ENCODE assay signal across 25 cellular contexts in genomic region chr4:2249526-2249991, GRCh38. TPM values are rescaled to one million over a fixed set of nuclear protein-coding genes. Genes with fewer than 3 reads are reported as not detected.
DNase-seq lines count a peak whose midpoint lies in the region; ATAC-seq, FAIRE-seq and TF ChIP-seq lines count a peak whose summit lies in the region.
"Had no signal": no experiment of that assay in that cellular context is flagged by ENCODE, and none has a peak within 500 bp of the region (broad histone marks: within the 10 kb centered on the region; RNA-seq: fewer than 3 reads in every experiment).

No MANE protein-coding gene starts in this region.

- TF ChIP-seq CTCF in activated CD8-positive, alpha-beta T cell treated with anti-CD3 and anti-CD28 coated beads for 36 hours (IDR thresholded peaks at IDR 0.05), result no peak
- TF ChIP-seq CTCF in GM12865 (IDR thresholded peaks at IDR 0.05; ENCODE audit: insufficient read depth, low read depth, low read length, missing control alignments), result no peak
- TF ChIP-seq CTCF in GM12878 (IDR thresholded peaks at IDR 0.05 in 2 of 3, conservative IDR thresholded peaks at IDR 0.05 in 1 of 3; ENCODE audit: control insufficient read depth in 2 of 3, extremely low read depth in 1 of 3, insufficient read depth in 1 of 3, low read depth in 3 of 3, low read length in 3 of 3), result no peak
- TF ChIP-seq CTCF in omental fat pad (IDR thresholded peaks at IDR 0.05), result no peak
- no peak for TF ChIP-seq CTCF in stomach (IDR thresholded peaks at IDR 0.05)

- in situ Hi-C loops in GM12878 (cut with MboI), result no loop called here

- no peaks in the 10 kb centered on the region for H3K9me3 Mint-ChIP-seq in activated CD8-positive, alpha-beta T cell treated with anti-CD3 and anti-CD28 coated beads, Interleukin-2, amount 10 ng/mL, durations not matched to agents 7 days and 5 days (ENCODE audit: insufficient read depth)
- no peaks in the 10 kb centered on the region for H3K9me3 Mint-ChIP-seq in activated CD8-positive, alpha-beta T cell treated with anti-CD3 and anti-CD28 coated beads for 36 hours
- H3K9me3 Mint-ChIP-seq in activated T-cell treated with anti-CD3 and anti-CD28 coated beads, Interleukin-2, amount 50 U/mL, for 72 hours, result no peaks in the 10 kb centered on the region

- H3K9me3 ChIP-seq in GM12878 (replicated peaks; ENCODE audit: control insufficient read depth, insufficient read depth, low read length) (no peaks in the 10 kb centered on the region), stomach (no peaks in the 10 kb centered on the region)
- H3K9me3 ChIP-seq: colonic mucosa, MG63, Peyer's patch, thoracic aorta had no signal

- peak; percentile 43; the same call in 1 of the 2 replicates for TF ChIP-seq POLR2A in GM12878 (IDR thresholded peaks at IDR 0.05; ENCODE audit: low read depth, low read length)
- TF ChIP-seq POLR2A in stomach (IDR thresholded peaks at IDR 0.05), result no peak

- no TSS peak for BruUV-seq in GM12878 (replicated peaks; lab: Mats Ljungman, UMichigan)

- no peaks in the 10 kb centered on the region for H3K27me3 Mint-ChIP-seq in activated CD8-positive, alpha-beta T cell treated with anti-CD3 and anti-CD28 coated beads, Interleukin-2, amount 10 ng/mL, durations not matched to agents 7 days and 5 days (ENCODE audit: low read depth)
- H3K27me3 Mint-ChIP-seq in activated CD8-positive, alpha-beta T cell treated with anti-CD3 and anti-CD28 coated beads for 36 hours, result no peaks in the 10 kb centered on the region
- no peaks in the 10 kb centered on the region for H3K27me3 Mint-ChIP-seq in activated T-cell treated with anti-CD3 and anti-CD28 coated beads, Interleukin-2, amount 50 U/mL, for 72 hours (ENCODE audit: low read depth)

- H3K27ac Mint-ChIP-seq in activated CD8-positive, alpha-beta T cell treated with anti-CD3 and anti-CD28 coated beads, Interleukin-2, amount 10 ng/mL, durations not matched to agents 7 days and 5 days, result no peak overlapping the region
- no peak overlapping the region for H3K27ac Mint-ChIP-seq in activated CD8-positive, alpha-beta T cell treated with anti-CD3 and anti-CD28 coated beads for 36 hours
- no peak overlapping the region for H3K27ac Mint-ChIP-seq in activated T-cell treated with anti-CD3 and anti-CD28 coated beads, Interleukin-2, amount 50 U/mL, for 72 hours
- H3K27ac Mint-ChIP-seq: GM23338 had no signal

- H3K9ac ChIP-seq in GM12878 (ENCODE audit: control insufficient read depth, insufficient read depth, low read length), result no peak overlapping the region

- H3K4me3 ChIP-seq in GM12865 (ENCODE audit: low read depth, low read length) (no peak overlapping the region), GM12878 (no peak overlapping the region), stomach (no peak overlapping the region)
- H3K4me3 ChIP-seq: colonic mucosa, GM23338, MG63, Peyer's patch, thoracic aorta had no signal

- H3K27ac ChIP-seq in GM12878 (ENCODE audit: control insufficient read depth, insufficient read depth) (no peak overlapping the region), stomach (no peak overlapping the region)
- H3K27ac ChIP-seq: colonic mucosa, Peyer's patch, thoracic aorta had no signal

- intact Hi-C loops in activated CD8-positive, alpha-beta T cell treated with anti-CD3 and anti-CD28 coated beads for 36 hours (cut with micrococcal nuclease), result no loop called here
- intact Hi-C loops in GM12878 (cut with micrococcal nuclease; ENCODE audit: unreplicated experiment), result no loop called here
- intact Hi-C loops in stomach (cut with DNase I; ENCODE audit: low total_unique reads), result loop anchor here (10.0 kb wide), 1 partner anchor 165 kb away; the partner anchor contains the start of genes CFAP99 and ZFYVE28

- H3K4me1 ChIP-seq in GM12878 (ENCODE audit: control insufficient read depth, insufficient read depth, low read length) (no peaks in the 10 kb centered on the region), stomach (peaks cover 0 to 24% (median 10%) of the 10 kb centered on the region in 4 donors)

- no peaks in the 10 kb centered on the region for H4K20me1 ChIP-seq in GM12878 (ENCODE audit: control insufficient read depth, insufficient read depth)

- H3K27me3 ChIP-seq in GM12878 (replicated peaks in 1 of 2; ENCODE audit: control insufficient read depth in 2 of 2, insufficient read depth in 2 of 2, low read length in 1 of 2) (no peaks in the 10 kb centered on the region), stomach (no peaks in the 10 kb centered on the region)
- H3K27me3 ChIP-seq: colonic mucosa, MG63, Peyer's patch had no signal

- POLR2A ChIA-PET in activated CD8-positive, alpha-beta T cell treated with anti-CD3 and anti-CD28 coated beads, Interleukin-2, amount 10 ng/mL, durations not matched to agents 7 days and 5 days (lab: Charles Lee), result interaction anchor here (0.6 to 1.9 kb wide), 3 partner anchors 8 to 23 kb away, joined by 3 to 8 read pairs (median 4); partner anchors contain the start of gene MXD4
- POLR2A ChIA-PET in activated CD8-positive, alpha-beta T cell treated with anti-CD3 and anti-CD28 coated beads for 36 hours (lab: Charles Lee), result interaction anchor here (2.2 kb wide), 1 partner anchor 9 kb away, joined by 13 read pairs; the partner anchor contains the start of genes HAUS3 and POLN
- POLR2A ChIA-PET in GM12878 (lab: Charles Lee), result no interaction called here

- H3K79me2 ChIP-seq in GM12878 (ENCODE audit: control insufficient read depth, insufficient read depth, low read length), result no peaks in the 10 kb centered on the region

- RAD21 ChIA-PET in GM12878 (lab: Charles Lee; ENCODE audit: unreplicated experiment), result no interaction called here

- no peaks in the 10 kb centered on the region for H3K36me3 Mint-ChIP-seq in activated CD8-positive, alpha-beta T cell treated with anti-CD3 and anti-CD28 coated beads, Interleukin-2, amount 10 ng/mL, durations not matched to agents 7 days and 5 days (ENCODE audit: low read depth)
- no peaks in the 10 kb centered on the region for H3K36me3 Mint-ChIP-seq in activated CD8-positive, alpha-beta T cell treated with anti-CD3 and anti-CD28 coated beads for 36 hours (ENCODE audit: low read depth)
- H3K36me3 Mint-ChIP-seq in activated T-cell treated with anti-CD3 and anti-CD28 coated beads, Interleukin-2, amount 50 U/mL, for 72 hours (ENCODE audit: insufficient read depth in 2 of 2), result no peaks in the 10 kb centered on the region

- no peak for ATAC-seq in activated CD8-positive, alpha-beta T cell treated with anti-CD3 and anti-CD28 coated beads, Interleukin-2, amount 10 ng/mL, durations not matched to agents 7 days and 5 days
- ATAC-seq in activated CD8-positive, alpha-beta T cell treated with anti-CD3 and anti-CD28 coated beads for 36 hours, result no peak
- ATAC-seq in GM12878 (no peak), omental fat pad (ENCODE audit: low FRiP score) (no peak)
- ATAC-seq in activated T-cell treated with anti-CD3 and anti-CD28 coated beads, Interleukin-2, amount 50 U/mL, for 72 hours (replicated peaks in 1 of 2), result no peak
- ATAC-seq: activated CD4-positive, CD25-positive, alpha-beta regulatory T cell treated with anti-CD3 and anti-CD28 coated beads, Interleukin-2, amount 50 U/mL, for 24 hours; GM23338; left colon; SK-N-SH treated with all-trans-retinoic acid at 6 μM for 48 hours had no signal

- WGBS in GM12878 (ENCODE audit: insufficient coverage, insufficient replicate concordance, low lambda C conversion rate, missing lambda C conversion rate), result 92% methylated on average over 15 of the region's 15 CpGs
- 78 to 88% (median 84%) methylated on average over 4 to 15 of the region's 15 CpGs for WGBS in stomach, 5 donors

- CTCF ChIA-PET in activated CD8-positive, alpha-beta T cell treated with anti-CD3 and anti-CD28 coated beads, Interleukin-2, amount 10 ng/mL, durations not matched to agents 7 days and 5 days (lab: Charles Lee), result interaction anchor here (0.9 kb wide), 1 partner anchor 12 kb away, joined by 3 read pairs; no protein-coding TSS in a partner anchor
- CTCF ChIA-PET in activated CD8-positive, alpha-beta T cell treated with anti-CD3 and anti-CD28 coated beads for 36 hours (lab: Charles Lee), result interaction anchor here (1.1 kb wide), 1 partner anchor 29 kb away, joined by 3 read pairs; no protein-coding TSS in a partner anchor
- CTCF ChIA-PET in GM12878 (lab: Yijun Ruan, JAX), result interaction anchor here (0.7 to 0.9 kb wide), 2 partner anchors 30 to 244 kb away, joined by 3 read pairs; no protein-coding TSS in a partner anchor

- SMC1A ChIA-PET in GM12878 (lab: Charles Lee; ENCODE audit: uncharacterized antibody, unreplicated experiment), result no interaction called here

- peaks cover 11% of the 10 kb centered on the region for H3K4me1 Mint-ChIP-seq in activated CD8-positive, alpha-beta T cell treated with anti-CD3 and anti-CD28 coated beads, Interleukin-2, amount 10 ng/mL, durations not matched to agents 7 days and 5 days (ENCODE audit: low read depth)
- H3K4me1 Mint-ChIP-seq in activated CD8-positive, alpha-beta T cell treated with anti-CD3 and anti-CD28 coated beads for 36 hours (ENCODE audit: low read depth), result peaks cover 12% of the 10 kb centered on the region
- H3K4me1 Mint-ChIP-seq in activated T-cell treated with anti-CD3 and anti-CD28 coated beads, Interleukin-2, amount 50 U/mL, for 72 hours (ENCODE audit: low read depth), result peaks cover 9% of the 10 kb centered on the region

- no peak overlapping the region for H3K4me3 Mint-ChIP-seq in activated CD8-positive, alpha-beta T cell treated with anti-CD3 and anti-CD28 coated beads, Interleukin-2, amount 10 ng/mL, durations not matched to agents 7 days and 5 days
- no peak overlapping the region for H3K4me3 Mint-ChIP-seq in activated CD8-positive, alpha-beta T cell treated with anti-CD3 and anti-CD28 coated beads for 36 hours
- no peak overlapping the region for H3K4me3 Mint-ChIP-seq in activated T-cell treated with anti-CD3 and anti-CD28 coated beads, Interleukin-2, amount 50 U/mL, for 72 hours
- H3K4me3 Mint-ChIP-seq: GM23338 had no signal

- no peak for TF ChIP-seq EP300 in GM12878 (IDR thresholded peaks at IDR 0.05; ENCODE audit: borderline replicate concordance in 1 of 2, control insufficient read depth in 1 of 2, low read depth in 2 of 2, low read length in 2 of 2)
- TF ChIP-seq EP300 in stomach (IDR thresholded peaks at IDR 0.05), result no peak

- peaks cover 0 to under 1% of the 10 kb centered on the region in 2 experiments; a peak in 1 of 4 replicates for H3K36me3 ChIP-seq in GM12878 (ENCODE audit: control insufficient read depth in 2 of 2, insufficient read depth in 2 of 2, low read length in 1 of 2)
- H3K36me3 ChIP-seq in stomach, result peaks cover 49 to 80% (median 75%) of the 10 kb centered on the region in 4 donors
- H3K36me3 ChIP-seq: MG63 had no signal

- H3K4me2 ChIP-seq in GM12878 (ENCODE audit: control insufficient read depth, insufficient read depth), result no peak overlapping the region
- H3K4me2 ChIP-seq: GM23338 had no signal

- no peak overlapping the region for H2AFZ ChIP-seq in GM12878 (ENCODE audit: control insufficient read depth, low read depth, low read length)
- H2AFZ ChIP-seq: GM23338 had no signal

- TF ChIP-seq RAD21 in GM12878 (IDR thresholded peaks at IDR 0.05; ENCODE audit: insufficient read depth, low read depth, low read length), result no peak

- FAIRE-seq in GM12878 (lab: Jason Lieb, UNC), result no peak
- FAIRE-seq: A204.1, endometrium had no signal

- DNase-seq in activated CD8-positive, alpha-beta T cell treated with anti-CD3 and anti-CD28 coated beads, Interleukin-2, amount 10 ng/mL, durations not matched to agents 7 days and 5 days, result peak; percentile 18
- no peak for DNase-seq in activated CD8-positive, alpha-beta T cell treated with anti-CD3 and anti-CD28 coated beads for 36 hours
- DNase-seq in GM12865 (ENCODE audit: low read depth) (peak; percentile 0), GM12878 (ENCODE audit: low read depth, low spot score) (no peak), omental fat pad (ENCODE audit: low spot score) (peak; percentile 17), stomach (no peak), pons (ENCODE audit: low spot score) (no peak)
- DNase-seq in activated T-cell treated with anti-CD3 and anti-CD28 coated beads, Interleukin-2, amount 50 U/mL, for 72 hours, result no peak
- DNase-seq: activated gamma-delta T cell; C1 segment of cervical spinal cord; colonic mucosa; IMR-90; left colon; MG63; NCI-H1694; NCI-H2227 treated with DMSO at 0.1 percent for 48 hours; NCI-H82; stimulated activated CD4-positive, alpha-beta T cell treated with anti-CD3 and anti-CD28 coated beads, Interleukin-4, amount 100 ng/mL, for 24 hours had no signal

RNA-seq across cellular contexts. Expression of gene HAUS3, which starts 7.6 kb away (rescaled TPM):
- total RNA-seq in activated CD8-positive, alpha-beta T cell treated with anti-CD3 and anti-CD28 coated beads, Interleukin-2, amount 10 ng/mL, durations not matched to agents 7 days and 5 days, result 10 to 100 TPM; 22.0 to 25.8 TPM
- 10 to 100 TPM; 18.4 to 19.5 TPM for total RNA-seq in activated CD8-positive, alpha-beta T cell treated with anti-CD3 and anti-CD28 coated beads for 36 hours
- total RNA-seq in GM12878 (2013; cell fraction: nucleolus; rRNA removed), result 25.7 and 27.0 TPM in 2 replicates
- total RNA-seq in GM12878 (2014; rRNA removed) (9.5 and 10.9 TPM in 2 replicates), GM12878 (2014; rRNA removed; fragmentation: Illumina TruSeq; extraction: Trizol) (12.7 TPM in 2 replicates), GM12878 (2021) (13.2 and 13.5 TPM in 2 replicates), omental fat pad (10 to 100 TPM in 3 of 4 donors, 1 to 10 TPM in 1; 9.5 to 27.6 (median 10.8) TPM), stomach (10 to 100 TPM in 4 of 5 donors, 1 to 10 TPM in 1; 7.6 to 37.4 (median 17.5) TPM)
- polyA plus RNA-seq in GM12878 (2011; ENCODE audit: low read depth), result 7.7 TPM
- polyA plus RNA-seq in GM12878 (2011; rRNA removed) (11.4 and 23.9 TPM in 2 replicates), GM12878 (2014; fragmentation: Illumina TruSeq; extraction: Trizol) (13.9 and 19.8 TPM in 2 replicates), GM12878 (2014; fragmentation: Nextera tagmentation; extraction: Ambion mirVana) (1 to 10 TPM; 4.2 to 7.3 TPM), GM12878 (2014; rRNA removed) (10.0 and 11.8 TPM in 2 replicates), GM12878 (2016; fragmentation: Nextera tagmentation; extraction: Ambion mirVana) (10 to 100 TPM; 20.2 to 23.9 TPM), stomach (1 to 10 TPM; 5.5 to 7.4 (median 6.8) TPM)
- polyA plus RNA-seq in GM12878 (2011; cell fraction: cytosol; rRNA removed), result 4.5 TPM in 2 replicates
- polyA plus RNA-seq in GM12878 (2011; cell fraction: nucleus; rRNA removed), result 11.0 and 11.2 TPM in 2 replicates
- 11.3 and 14.1 TPM in 2 replicates for polyA plus RNA-seq in GM12878 (2012)
- 3.5 and 3.6 TPM in 2 replicates for polyA minus RNA-seq in GM12878 (2011; rRNA and poly(A)+ RNA removed)
- polyA minus RNA-seq in GM12878 (2011; cell fraction: cytosol; rRNA and poly(A)+ RNA removed), result 2.9 and 4.3 TPM in 2 replicates
- 5.6 and 9.9 TPM in 2 replicates for polyA minus RNA-seq in GM12878 (2011; cell fraction: nucleus; rRNA and poly(A)+ RNA removed)
- total RNA-seq in activated T-cell treated with anti-CD3 and anti-CD28 coated beads, Interleukin-2, amount 50 U/mL, for 72 hours, result 10 to 100 TPM; 21.0 to 21.7 TPM

RNA-seq across cellular contexts. Expression of gene POLN, which starts 7.6 kb away (rescaled TPM):
- total RNA-seq in activated CD8-positive, alpha-beta T cell treated with anti-CD3 and anti-CD28 coated beads, Interleukin-2, amount 10 ng/mL, durations not matched to agents 7 days and 5 days, result 1 to 10 TPM; 2.4 to 2.5 TPM
- total RNA-seq in activated CD8-positive, alpha-beta T cell treated with anti-CD3 and anti-CD28 coated beads for 36 hours, result 1 to 10 TPM; 2.1 to 2.9 TPM
- 2.2 and 5.4 TPM in 2 replicates for total RNA-seq in GM12878 (2013; cell fraction: nucleolus; rRNA removed)
- total RNA-seq in GM12878 (2014; rRNA removed) (0.98 and 1.2 TPM in 2 replicates), GM12878 (2014; rRNA removed; fragmentation: Illumina TruSeq; extraction: Trizol) (0.63 and 0.74 TPM in 2 replicates), GM12878 (2021) (0.95 and 1.7 TPM in 2 replicates), omental fat pad (1 to 10 TPM; 4.7 to 7.3 (median 5.1) TPM), stomach (1 to 10 TPM in 2 of 5 donors, under 1 TPM in 1, not detected in 2; 0.29 to 5.1 (median 1.4) TPM)
- 0.22 TPM for polyA plus RNA-seq in GM12878 (2011; ENCODE audit: low read depth)
- polyA plus RNA-seq in GM12878 (2011; rRNA removed) (0.30 and 0.41 TPM in 2 replicates), GM12878 (2014; fragmentation: Illumina TruSeq; extraction: Trizol) (0.48 and 1.3 TPM in 2 replicates), GM12878 (2014; fragmentation: Nextera tagmentation; extraction: Ambion mirVana) (under 1 TPM in 1 of 2 experiments, not detected in 1; 0.09 TPM), GM12878 (2014; rRNA removed) (0.94 and 0.96 TPM in 2 replicates), GM12878 (2016; fragmentation: Nextera tagmentation; extraction: Ambion mirVana) (1 to 10 TPM; 1.2 to 2.0 TPM), stomach (1 to 10 TPM in 2 of 3 donors, under 1 TPM in 1; 0.90 to 1.7 (median 1.3) TPM)
- 0.39 and 0.40 TPM in 2 replicates for polyA plus RNA-seq in GM12878 (2011; cell fraction: cytosol; rRNA removed)
- polyA plus RNA-seq in GM12878 (2011; cell fraction: nucleus; rRNA removed), result 0.73 and 0.97 TPM in 2 replicates
- polyA plus RNA-seq in GM12878 (2012), result 0.24 and 0.67 TPM in 2 replicates
- polyA minus RNA-seq in GM12878 (2011; rRNA and poly(A)+ RNA removed), result 0.15 and 0.51 TPM in 2 replicates
- polyA minus RNA-seq in GM12878 (2011; cell fraction: cytosol; rRNA and poly(A)+ RNA removed), result not detected in 2 replicates
- polyA minus RNA-seq in GM12878 (2011; cell fraction: nucleus; rRNA and poly(A)+ RNA removed), result 0.36 and 1.1 TPM in 2 replicates
- 1 to 10 TPM; 4.6 TPM for total RNA-seq in activated T-cell treated with anti-CD3 and anti-CD28 coated beads, Interleukin-2, amount 50 U/mL, for 72 hours

RNA-seq across cellular contexts. Expression of gene MXD4, which starts 12.3 kb away (rescaled TPM):
- 1 to 10 TPM; 5.9 to 6.9 TPM for total RNA-seq in activated CD8-positive, alpha-beta T cell treated with anti-CD3 and anti-CD28 coated beads, Interleukin-2, amount 10 ng/mL, durations not matched to agents 7 days and 5 days
- total RNA-seq in activated CD8-positive, alpha-beta T cell treated with anti-CD3 and anti-CD28 coated beads for 36 hours, result 1 to 10 TPM; 1.5 to 2.3 TPM
- 22.6 and 25.9 TPM in 2 replicates for total RNA-seq in GM12878 (2013; cell fraction: nucleolus; rRNA removed)
- total RNA-seq in GM12878 (2014; rRNA removed) (15.5 and 18.7 TPM in 2 replicates), GM12878 (2014; rRNA removed; fragmentation: Illumina TruSeq; extraction: Trizol) (5.5 and 6.1 TPM in 2 replicates), GM12878 (2021) (25.6 and 26.4 TPM in 2 replicates), omental fat pad (100 to 1,000 TPM in 1 of 4 donors, 10 to 100 TPM in 3; 33.7 to 118 (median 59.5) TPM), stomach (100 to 1,000 TPM in 1 of 5 donors, 10 to 100 TPM in 4; 22.8 to 114 (median 48.7) TPM)
- polyA plus RNA-seq in GM12878 (2011; ENCODE audit: low read depth), result 8.0 TPM
- polyA plus RNA-seq in GM12878 (2011; rRNA removed) (6.4 and 9.9 TPM in 2 replicates), GM12878 (2014; fragmentation: Illumina TruSeq; extraction: Trizol) (2.0 and 4.3 TPM in 2 replicates), GM12878 (2014; fragmentation: Nextera tagmentation; extraction: Ambion mirVana) (under 1 TPM; 0.21 to 0.44 TPM), GM12878 (2014; rRNA removed) (18.1 and 22.2 TPM in 2 replicates), GM12878 (2016; fragmentation: Nextera tagmentation; extraction: Ambion mirVana) (1 to 10 TPM; 3.6 to 5.0 TPM), stomach (10 to 100 TPM; 19.1 to 49.4 (median 30.1) TPM)
- polyA plus RNA-seq in GM12878 (2011; cell fraction: cytosol; rRNA removed), result 7.5 and 14.9 TPM in 2 replicates
- polyA plus RNA-seq in GM12878 (2011; cell fraction: nucleus; rRNA removed), result 62.6 and 69.2 TPM in 2 replicates
- polyA plus RNA-seq in GM12878 (2012), result 14.5 and 24.2 TPM in 2 replicates
- 5.7 and 13.2 TPM in 2 replicates for polyA minus RNA-seq in GM12878 (2011; rRNA and poly(A)+ RNA removed)
- polyA minus RNA-seq in GM12878 (2011; cell fraction: cytosol; rRNA and poly(A)+ RNA removed), result 2.9 and 3.3 TPM in 2 replicates
- 17.3 and 27.3 TPM in 2 replicates for polyA minus RNA-seq in GM12878 (2011; cell fraction: nucleus; rRNA and poly(A)+ RNA removed)
- 10 to 100 TPM; 10.1 to 11.3 TPM for total RNA-seq in activated T-cell treated with anti-CD3 and anti-CD28 coated beads, Interleukin-2, amount 50 U/mL, for 72 hours

Comparison
In these comparisons a context has a peak if more than half of its experiments do, and no peak if none do; other contexts are left out.
1. DNase-seq: peak in activated CD8-positive, alpha-beta T cell treated with anti-CD3 and anti-CD28 coated beads, Interleukin-2, amount 10 ng/mL, durations not matched to agents 7 days and 5 days (single experiment), GM12865 (single experiment) and omental fat pad (single experiment); none in activated CD8-positive, alpha-beta T cell treated with anti-CD3 and anti-CD28 coated beads for 36 hours (single experiment), GM12878 (single experiment), activated T-cell treated with anti-CD3 and anti-CD28 coated beads, Interleukin-2, amount 50 U/mL, for 72 hours (0 of 2), stomach (single experiment) and pons (single experiment).